In the genomic region with DNA sequence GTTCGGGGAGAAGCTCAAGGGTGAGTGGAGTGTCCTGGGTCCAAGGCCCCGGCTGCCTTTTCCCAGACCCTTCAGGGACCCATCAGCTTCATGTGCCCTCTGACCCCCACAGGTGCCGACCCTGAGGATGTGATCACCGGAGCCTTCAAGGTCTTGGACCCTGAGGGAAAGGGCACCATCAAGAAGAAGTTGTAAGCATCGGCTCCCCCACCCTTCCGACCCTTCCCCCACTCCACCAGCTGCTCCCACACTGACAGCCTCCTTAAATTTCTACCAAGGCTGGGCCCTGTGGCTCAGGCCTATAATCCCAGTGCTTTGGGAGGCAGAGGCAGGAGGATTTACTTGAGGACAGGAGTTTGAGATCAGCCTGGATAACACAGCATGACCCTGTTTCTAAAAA, we compare ENCODE assay signal across 11 cellular contexts. TPM values are rescaled to one million over a fixed set of nuclear protein-coding genes. Genes with fewer than 3 reads are reported as not detected.
DNase-seq lines count a peak whose midpoint lies in the region; ATAC-seq, FAIRE-seq and TF ChIP-seq lines count a peak whose summit lies in the region.
"Had no signal": no experiment of that assay in that cellular context is flagged by ENCODE, and none has a peak within 500 bp of the region (broad histone marks: within the 10 kb centered on the region; RNA-seq: fewer than 3 reads in every experiment).

No MANE protein-coding gene starts in this region.

- TF ChIP-seq POLR2A in HepG2 (IDR thresholded peaks at IDR 0.05; ENCODE audit: insufficient read depth in 1 of 2, low read depth in 2 of 2, low read length in 2 of 2), result no peak
- no peak for TF ChIP-seq POLR2A in stomach (IDR thresholded peaks at IDR 0.05)

- no peak for TF ChIP-seq RAD21 in HepG2 (CRISPR knock-in tag; IDR thresholded peaks at IDR 0.05)

- H3K4me1 Mint-ChIP-seq in activated CD4-positive, alpha-beta memory T cell treated with anti-CD3 and anti-CD28 coated beads for 36 hours (ENCODE audit: low read depth), result peaks cover 42% of the 10 kb centered on the region

- no peak overlapping the region for H3K4me3 Mint-ChIP-seq in activated CD4-positive, alpha-beta memory T cell treated with anti-CD3 and anti-CD28 coated beads for 36 hours

- no peak overlapping the region for H2AFZ ChIP-seq in HepG2 (ENCODE audit: low read length)

- POLR2A ChIA-PET in HEK293 (lab: Yijun Ruan, JAX) (interaction anchor here (1.0 to 3.2 kb wide), 2 partner anchors 19 to 33 kb away, joined by 3 to 19 read pairs; partner anchors contain the start of gene ZNF48), HepG2 (lab: Yijun Ruan, JAX) (interaction anchor here (0.8 kb wide), 1 partner anchor 20 kb away, joined by 3 read pairs; no protein-coding TSS in a partner anchor)
- POLR2A ChIA-PET in activated CD4-positive, alpha-beta memory T cell treated with anti-CD3 and anti-CD28 coated beads for 36 hours (lab: Charles Lee), result no interaction called here

- H3K36me3 Mint-ChIP-seq in activated CD4-positive, alpha-beta memory T cell treated with anti-CD3 and anti-CD28 coated beads for 36 hours, result peaks cover 24% of the 10 kb centered on the region

- H3K4me3 ChIP-seq in HEK293 (ENCODE audit: low read depth, low read length) (no peak overlapping the region), HepG2 (replicated peaks in 1 of 3; ENCODE audit: insufficient read depth in 1 of 3, low read depth in 2 of 3, low read length in 3 of 3) (peak overlapping the region in 1 of 3 experiments; percentile 97; a peak in 1 of 6 replicates), stomach (no peak overlapping the region)

- no peaks in the 10 kb centered on the region for H4K20me1 ChIP-seq in HepG2 (ENCODE audit: insufficient read depth, low read length)

- peaks cover 2% of the 10 kb centered on the region for H3K79me2 ChIP-seq in HepG2 (ENCODE audit: insufficient read depth, low read length)

- intact Hi-C loops in activated CD4-positive, alpha-beta memory T cell treated with anti-CD3 and anti-CD28 coated beads for 36 hours (cut with micrococcal nuclease), result loop anchor here (10.0 kb wide), 2 partner anchors 548 to 552 kb away; partner anchors contain the start of genes FBXL19 and MVP
- intact Hi-C loops in HepG2 (cut with micrococcal nuclease; ENCODE audit: unreplicated experiment) (no loop called here), stomach (cut with DNase I; ENCODE audit: low total_unique reads) (no loop called here)

- 89% methylated on average over 4 of the region's 6 CpGs for WGBS in HepG2 (ENCODE audit: low lambda C conversion rate)
- WGBS in stomach, 5 donors, result 87 to 94% (median 89%) methylated on average over 6 of the region's 6 CpGs

- H3K27ac ChIP-seq in HEK293 (ENCODE audit: extremely low read depth, low read depth, low read length) (peak overlapping the region; percentile 28), HepG2 (ENCODE audit: extremely low read length, insufficient read depth, low read length) (no peak overlapping the region), stomach (peak overlapping the region in 4 of 5 donors; percentile 98 to 100 (median 98))

- no peak for DNase-seq in activated CD4-positive, alpha-beta memory T cell treated with anti-CD3 and anti-CD28 coated beads for 36 hours
- no peak for DNase-seq in HepG2 (ENCODE audit: low spot score)
- no peak for DNase-seq in stomach
- no peak for DNase-seq in D341Med (ENCODE audit: low spot score)
- no peak for DNase-seq in anterior cingulate cortex (lab: John Stamatoyannopoulos, UW)
- DNase-seq in NCI-H2171 treated with DMSO at 0.1 percent for 48 hours (lab: John Stamatoyannopoulos, UW), result no peak
- DNase-seq: activated CD8-positive, alpha-beta memory T cell treated with anti-CD3 and anti-CD28 coated beads, Interleukin-2, amount 50 U/mL, for 48 hours; effector CD8-positive, alpha-beta T cell; GF-D8 had no signal

- peak overlapping the region; percentile 96 for H3K27ac Mint-ChIP-seq in activated CD4-positive, alpha-beta memory T cell treated with anti-CD3 and anti-CD28 coated beads for 36 hours

- no peaks in the 10 kb centered on the region for H3K27me3 ChIP-seq in HepG2 (ENCODE audit: control insufficient read depth in 1 of 2, insufficient read depth in 2 of 2, low read length in 2 of 2)
- no peaks in the 10 kb centered on the region for H3K27me3 ChIP-seq in stomach

- peak overlapping the region; percentile 97 for H3K4me2 ChIP-seq in HepG2 (ENCODE audit: low read depth, low read length)

- TF ChIP-seq EP300 in HepG2 (IDR thresholded peaks at IDR 0.05; ENCODE audit: low read depth in 2 of 2, low read length in 2 of 2) (no peak), HepG2 (CRISPR knock-in tag; IDR thresholded peaks at IDR 0.05; ENCODE audit: borderline replicate concordance) (no peak), stomach (IDR thresholded peaks at IDR 0.05) (no peak)

- H3K4me1 ChIP-seq in HEK293 (ENCODE audit: control insufficient read depth, insufficient read depth, low read length) (peaks cover 5% of the 10 kb centered on the region), HepG2 (ENCODE audit: insufficient read depth, low read length) (peaks cover 58% of the 10 kb centered on the region), stomach (peaks cover 21 to 36% (median 32%) of the 10 kb centered on the region in 4 donors)

- no peak for ATAC-seq in HepG2
- ATAC-seq: sciatic nerve had no signal

- CTCF ChIA-PET in HEK293 (lab: Yijun Ruan, JAX) (interaction anchor here (0.6 kb wide), 1 partner anchor 36 kb away, joined by 3 read pairs; no protein-coding TSS in a partner anchor), HepG2 (lab: Yijun Ruan, JAX; ENCODE audit: low intra/inter-chr PET ratio, low total read pairs) (no interaction called here)
- CTCF ChIA-PET in activated CD4-positive, alpha-beta memory T cell treated with anti-CD3 and anti-CD28 coated beads for 36 hours (lab: Charles Lee), result no interaction called here

- H3K9me3 ChIP-seq in HEK293 (ENCODE audit: control insufficient read depth, insufficient read depth, low read depth, low read length), result no peaks in the 10 kb centered on the region
- no peaks in the 10 kb centered on the region for H3K9me3 ChIP-seq in HepG2 (ENCODE audit: low read length)
- H3K9me3 ChIP-seq in stomach, result no peaks in the 10 kb centered on the region

- no peaks in the 10 kb centered on the region for H3K9me3 Mint-ChIP-seq in activated CD4-positive, alpha-beta memory T cell treated with anti-CD3 and anti-CD28 coated beads for 36 hours

- TF ChIP-seq CTCF in HEK293 (tag by site-specific recombination; IDR thresholded peaks at IDR 0.05) (no peak), HepG2 (CRISPR knock-in tag; IDR thresholded peaks at IDR 0.05) (no peak), stomach (IDR thresholded peaks at IDR 0.05) (no peak)

- no TSS peak for BruUV-seq in HepG2 (replicated peaks; lab: Mats Ljungman, UMichigan)

- no peak overlapping the region for H3K9ac ChIP-seq in HepG2 (ENCODE audit: insufficient read depth, low read depth, low read length)

- no peaks in the 10 kb centered on the region for H3K27me3 Mint-ChIP-seq in activated CD4-positive, alpha-beta memory T cell treated with anti-CD3 and anti-CD28 coated beads for 36 hours

- in situ Hi-C loops in HepG2 (cut with HindIII; ENCODE audit: extremely low pct_ligation_motif_present, low pct_unique_long_range_greater_than_20kb), result no loop called here

- H3K36me3 ChIP-seq in HEK293 (ENCODE audit: control insufficient read depth in 2 of 2, insufficient read depth in 1 of 2, low read length in 2 of 2) (peaks cover 0 to 8% of the 10 kb centered on the region in 2 experiments; a peak in 1 of 3 replicates), HepG2 (replicated peaks in 1 of 2; ENCODE audit: control insufficient read depth in 1 of 2, insufficient read depth in 2 of 2, low read length in 2 of 2) (no peaks in the 10 kb centered on the region), stomach (no peaks in the 10 kb centered on the region)

- peak; percentile 4 for FAIRE-seq in HepG2 (lab: Jason Lieb, UNC)

RNA-seq across cellular contexts. Expression of gene MYL11, which starts 1.9 kb away (rescaled TPM):
- total RNA-seq in activated CD4-positive, alpha-beta memory T cell treated with anti-CD3 and anti-CD28 coated beads for 36 hours, result 1 to 10 TPM in 1 of 2 experiments, under 1 TPM in 1; 0.83 to 1.6 TPM
- total RNA-seq in HepG2 (2016; rRNA removed; fragmentation: Illumina TruSeq; extraction: Trizol), result not detected in 2 replicates
- not detected in 2 replicates for total RNA-seq in HepG2 (2016; cell fraction: cytosol; rRNA removed; fragmentation: Illumina TruSeq; extraction: Trizol; ENCODE audit: low read depth)
- not detected in 2 replicates for total RNA-seq in HepG2 (2016; cell fraction: insoluble cytoplasmic fraction; rRNA removed; fragmentation: Illumina TruSeq; extraction: Trizol)
- 0.62 TPM in 1 of 2 replicates, not detected in the other for total RNA-seq in HepG2 (2016; cell fraction: membrane; rRNA removed; fragmentation: Illumina TruSeq; extraction: Trizol)
- total RNA-seq in HepG2 (2016; cell fraction: nucleus; rRNA removed; fragmentation: Illumina TruSeq; extraction: Trizol), result not detected in 2 replicates
- polyA plus RNA-seq in HepG2 (2011; rRNA removed), result not detected in 2 replicates
- polyA plus RNA-seq in HepG2 (2011; cell fraction: cytosol; rRNA removed), result not detected in 2 replicates
- polyA plus RNA-seq in HepG2 (2011; cell fraction: nucleus; rRNA removed), result not detected in 2 replicates
- not detected in 2 replicates for polyA plus RNA-seq in HepG2 (2012)
- polyA plus RNA-seq in HepG2 (2016; cell fraction: cytosol; fragmentation: Illumina TruSeq; extraction: Trizol; ENCODE audit: low read depth), result 0.72 and 1.3 TPM in 2 replicates
- not detected in 2 replicates for polyA plus RNA-seq in HepG2 (2016; cell fraction: insoluble cytoplasmic fraction; fragmentation: Illumina TruSeq; extraction: Trizol; ENCODE audit: low read depth)
- polyA plus RNA-seq in HepG2 (2016; cell fraction: membrane; fragmentation: Illumina TruSeq; extraction: Trizol; ENCODE audit: low read depth), result 0.87 TPM in 1 of 2 replicates, not detected in the other
- polyA plus RNA-seq in HepG2 (2016; cell fraction: nucleus; fragmentation: Illumina TruSeq; extraction: Trizol; ENCODE audit: insufficient read depth, low read depth), result not detected in 2 replicates
- polyA minus RNA-seq in HepG2 (2011; rRNA and poly(A)+ RNA removed; ENCODE audit: low replicate concordance), result not detected in 2 replicates
- polyA minus RNA-seq in HepG2 (2011; cell fraction: cytosol; rRNA and poly(A)+ RNA removed), result not detected in 2 replicates
- polyA minus RNA-seq in HepG2 (2011; cell fraction: nucleus; rRNA and poly(A)+ RNA removed), result not detected in 2 replicates
- total RNA-seq in stomach, result not detected
- polyA plus RNA-seq in stomach, result 1 to 10 TPM in 2 of 3 donors, not detected in 1; 1.6 to 4.7 TPM
- total RNA-seq: sciatic nerve had no signal

RNA-seq across cellular contexts. Expression of gene SEPTIN1, which starts 5.9 kb away (rescaled TPM):
- total RNA-seq in activated CD4-positive, alpha-beta memory T cell treated with anti-CD3 and anti-CD28 coated beads for 36 hours, result 100 to 1,000 TPM; 199 to 202 TPM
- total RNA-seq in HepG2 (2016; rRNA removed; fragmentation: Illumina TruSeq; extraction: Trizol) (0.18 and 0.27 TPM in 2 replicates), stomach (1 to 10 TPM in 3 of 5 donors, under 1 TPM in 1, not detected in 1; 0.72 to 6.2 (median 3.9) TPM)
- total RNA-seq in HepG2 (2016; cell fraction: cytosol; rRNA removed; fragmentation: Illumina TruSeq; extraction: Trizol; ENCODE audit: low read depth), result 0.18 and 0.51 TPM in 2 replicates
- total RNA-seq in HepG2 (2016; cell fraction: insoluble cytoplasmic fraction; rRNA removed; fragmentation: Illumina TruSeq; extraction: Trizol), result 0.17 and 0.18 TPM in 2 replicates
- total RNA-seq in HepG2 (2016; cell fraction: membrane; rRNA removed; fragmentation: Illumina TruSeq; extraction: Trizol), result 0.28 and 0.68 TPM in 2 replicates
- total RNA-seq in HepG2 (2016; cell fraction: nucleus; rRNA removed; fragmentation: Illumina TruSeq; extraction: Trizol), result not detected in 2 replicates
- polyA plus RNA-seq in HepG2 (2011; rRNA removed) (0.67 and 0.94 TPM in 2 replicates), stomach (10 to 100 TPM in 1 of 3 donors, 1 to 10 TPM in 2; 5.2 to 10.5 (median 7.0) TPM)
- 0.56 and 0.76 TPM in 2 replicates for polyA plus RNA-seq in HepG2 (2011; cell fraction: cytosol; rRNA removed)
- polyA plus RNA-seq in HepG2 (2011; cell fraction: nucleus; rRNA removed), result 1.0 and 1.3 TPM in 2 replicates
- 1.1 and 1.7 TPM in 2 replicates for polyA plus RNA-seq in HepG2 (2012)
- polyA plus RNA-seq in HepG2 (2016; cell fraction: cytosol; fragmentation: Illumina TruSeq; extraction: Trizol; ENCODE audit: low read depth), result 4.2 and 4.6 TPM in 2 replicates
- polyA plus RNA-seq in HepG2 (2016; cell fraction: insoluble cytoplasmic fraction; fragmentation: Illumina TruSeq; extraction: Trizol; ENCODE audit: low read depth), result 0.76 and 0.85 TPM in 2 replicates
- polyA plus RNA-seq in HepG2 (2016; cell fraction: membrane; fragmentation: Illumina TruSeq; extraction: Trizol; ENCODE audit: low read depth), result 3.3 and 3.8 TPM in 2 replicates
- polyA plus RNA-seq in HepG2 (2016; cell fraction: nucleus; fragmentation: Illumina TruSeq; extraction: Trizol; ENCODE audit: insufficient read depth, low read depth), result 0.65 and 1.1 TPM in 2 replicates
- 0.24 TPM in 1 of 2 replicates, not detected in the other for polyA minus RNA-seq in HepG2 (2011; rRNA and poly(A)+ RNA removed; ENCODE audit: low replicate concordance)
- not detected in 2 replicates for polyA minus RNA-seq in HepG2 (2011; cell fraction: cytosol; rRNA and poly(A)+ RNA removed)
- polyA minus RNA-seq in HepG2 (2011; cell fraction: nucleus; rRNA and poly(A)+ RNA removed), result 0.13 TPM in 1 of 2 replicates, not detected in the other

RNA-seq across cellular contexts. Expression of gene TBC1D10B, which starts 6.2 kb away (rescaled TPM):
- total RNA-seq in activated CD4-positive, alpha-beta memory T cell treated with anti-CD3 and anti-CD28 coated beads for 36 hours, result 10 to 100 TPM; 54.7 to 54.8 TPM
- total RNA-seq in HepG2 (2016; rRNA removed; fragmentation: Illumina TruSeq; extraction: Trizol), result 20.8 and 24.8 TPM in 2 replicates
- total RNA-seq in HepG2 (2016; cell fraction: cytosol; rRNA removed; fragmentation: Illumina TruSeq; extraction: Trizol; ENCODE audit: low read depth), result 8.6 and 8.9 TPM in 2 replicates
- total RNA-seq in HepG2 (2016; cell fraction: insoluble cytoplasmic fraction; rRNA removed; fragmentation: Illumina TruSeq; extraction: Trizol), result 16.6 and 24.3 TPM in 2 replicates
- total RNA-seq in HepG2 (2016; cell fraction: membrane; rRNA removed; fragmentation: Illumina TruSeq; extraction: Trizol), result 26.7 and 28.1 TPM in 2 replicates
- 15.5 and 19.2 TPM in 2 replicates for total RNA-seq in HepG2 (2016; cell fraction: nucleus; rRNA removed; fragmentation: Illumina TruSeq; extraction: Trizol)
- 15.7 and 16.4 TPM in 2 replicates for polyA plus RNA-seq in HepG2 (2011; rRNA removed)
- 18.9 and 22.7 TPM in 2 replicates for polyA plus RNA-seq in HepG2 (2011; cell fraction: cytosol; rRNA removed)
- polyA plus RNA-seq in HepG2 (2011; cell fraction: nucleus; rRNA removed), result 33.2 and 34.9 TPM in 2 replicates
- 25.6 and 28.2 TPM in 2 replicates for polyA plus RNA-seq in HepG2 (2012)
- 8.5 and 9.1 TPM in 2 replicates for polyA plus RNA-seq in HepG2 (2016; cell fraction: cytosol; fragmentation: Illumina TruSeq; extraction: Trizol; ENCODE audit: low read depth)
- polyA plus RNA-seq in HepG2 (2016; cell fraction: insoluble cytoplasmic fraction; fragmentation: Illumina TruSeq; extraction: Trizol; ENCODE audit: low read depth), result 22.6 and 31.2 TPM in 2 replicates
- polyA plus RNA-seq in HepG2 (2016; cell fraction: membrane; fragmentation: Illumina TruSeq; extraction: Trizol; ENCODE audit: low read depth), result 21.4 and 25.0 TPM in 2 replicates
- 36.3 and 37.8 TPM in 2 replicates for polyA plus RNA-seq in HepG2 (2016; cell fraction: nucleus; fragmentation: Illumina TruSeq; extraction: Trizol; ENCODE audit: insufficient read depth, low read depth)
- polyA minus RNA-seq in HepG2 (2011; rRNA and poly(A)+ RNA removed; ENCODE audit: low replicate concordance), result 31.9 and 51.8 TPM in 2 replicates
- polyA minus RNA-seq in HepG2 (2011; cell fraction: cytosol; rRNA and poly(A)+ RNA removed), result 20.0 and 23.4 TPM in 2 replicates
- 15.0 and 15.1 TPM in 2 replicates for polyA minus RNA-seq in HepG2 (2011; cell fraction: nucleus; rRNA and poly(A)+ RNA removed)
- 10 to 100 TPM; 25.1 to 89.2 (median 33.2) TPM for total RNA-seq in stomach
- polyA plus RNA-seq in stomach, result 10 to 100 TPM; 20.5 to 25.0 (median 22.0) TPM

RNA-seq across cellular contexts. Expression of gene ZNF48, which starts 18.7 kb away (rescaled TPM):
- total RNA-seq in activated CD4-positive, alpha-beta memory T cell treated with anti-CD3 and anti-CD28 coated beads for 36 hours, result 10 to 100 TPM; 13.1 to 13.6 TPM
- total RNA-seq in HepG2 (2016; rRNA removed; fragmentation: Illumina TruSeq; extraction: Trizol) (10.9 and 12.3 TPM in 2 replicates), stomach (10 to 100 TPM in 1 of 5 donors, 1 to 10 TPM in 4; 4.0 to 33.6 (median 5.4) TPM)
- total RNA-seq in HepG2 (2016; cell fraction: cytosol; rRNA removed; fragmentation: Illumina TruSeq; extraction: Trizol; ENCODE audit: low read depth), result 2.3 and 2.9 TPM in 2 replicates
- 10.9 and 12.6 TPM in 2 replicates for total RNA-seq in HepG2 (2016; cell fraction: insoluble cytoplasmic fraction; rRNA removed; fragmentation: Illumina TruSeq; extraction: Trizol)
- total RNA-seq in HepG2 (2016; cell fraction: membrane; rRNA removed; fragmentation: Illumina TruSeq; extraction: Trizol), result 8.8 and 8.9 TPM in 2 replicates
- total RNA-seq in HepG2 (2016; cell fraction: nucleus; rRNA removed; fragmentation: Illumina TruSeq; extraction: Trizol), result 5.4 and 7.9 TPM in 2 replicates
- polyA plus RNA-seq in HepG2 (2011; rRNA removed) (9.9 and 11.7 TPM in 2 replicates), stomach (1 to 10 TPM; 3.9 to 5.5 (median 4.6) TPM)
- 7.8 and 10.1 TPM in 2 replicates for polyA plus RNA-seq in HepG2 (2011; cell fraction: cytosol; rRNA removed)
- 9.4 and 11.4 TPM in 2 replicates for polyA plus RNA-seq in HepG2 (2011; cell fraction: nucleus; rRNA removed)
- polyA plus RNA-seq in HepG2 (2012), result 7.7 and 10.5 TPM in 2 replicates
- 2.1 and 2.6 TPM in 2 replicates for polyA plus RNA-seq in HepG2 (2016; cell fraction: cytosol; fragmentation: Illumina TruSeq; extraction: Trizol; ENCODE audit: low read depth)
- polyA plus RNA-seq in HepG2 (2016; cell fraction: insoluble cytoplasmic fraction; fragmentation: Illumina TruSeq; extraction: Trizol; ENCODE audit: low read depth), result 11.0 and 11.9 TPM in 2 replicates
- polyA plus RNA-seq in HepG2 (2016; cell fraction: membrane; fragmentation: Illumina TruSeq; extraction: Trizol; ENCODE audit: low read depth), result 5.4 and 6.0 TPM in 2 replicates
- 11.3 and 12.2 TPM in 2 replicates for polyA plus RNA-seq in HepG2 (2016; cell fraction: nucleus; fragmentation: Illumina TruSeq; extraction: Trizol; ENCODE audit: insufficient read depth, low read depth)
- polyA minus RNA-seq in HepG2 (2011; rRNA and poly(A)+ RNA removed; ENCODE audit: low replicate concordance), result 7.6 and 12.0 TPM in 2 replicates
- polyA minus RNA-seq in HepG2 (2011; cell fraction: cytosol; rRNA and poly(A)+ RNA removed), result 4.8 and 5.3 TPM in 2 replicates
- 4.1 and 5.0 TPM in 2 replicates for polyA minus RNA-seq in HepG2 (2011; cell fraction: nucleus; rRNA and poly(A)+ RNA removed)

RNA-seq across cellular contexts. Expression of gene CD2BP2, which starts 21.4 kb away (rescaled TPM):
- total RNA-seq in activated CD4-positive, alpha-beta memory T cell treated with anti-CD3 and anti-CD28 coated beads for 36 hours, result 10 to 100 TPM; 60.7 to 61.4 TPM
- total RNA-seq in HepG2 (2016; rRNA removed; fragmentation: Illumina TruSeq; extraction: Trizol) (54.6 and 69.9 TPM in 2 replicates), stomach (10 to 100 TPM in 4 of 5 donors, 1 to 10 TPM in 1; 8.8 to 30.8 (median 18.3) TPM)
- total RNA-seq in HepG2 (2016; cell fraction: cytosol; rRNA removed; fragmentation: Illumina TruSeq; extraction: Trizol; ENCODE audit: low read depth), result 7.2 and 8.0 TPM in 2 replicates
- 57.2 and 72.6 TPM in 2 replicates for total RNA-seq in HepG2 (2016; cell fraction: insoluble cytoplasmic fraction; rRNA removed; fragmentation: Illumina TruSeq; extraction: Trizol)
- total RNA-seq in HepG2 (2016; cell fraction: membrane; rRNA removed; fragmentation: Illumina TruSeq; extraction: Trizol), result 18.8 and 20.2 TPM in 2 replicates
- total RNA-seq in HepG2 (2016; cell fraction: nucleus; rRNA removed; fragmentation: Illumina TruSeq; extraction: Trizol), result 24.2 and 28.9 TPM in 2 replicates
- polyA plus RNA-seq in HepG2 (2011; rRNA removed) (24.9 and 27.3 TPM in 2 replicates), stomach (10 to 100 TPM; 37.1 to 45.2 (median 41.4) TPM)
- 26.5 and 26.7 TPM in 2 replicates for polyA plus RNA-seq in HepG2 (2011; cell fraction: cytosol; rRNA removed)
- 52.6 and 55.8 TPM in 2 replicates for polyA plus RNA-seq in HepG2 (2011; cell fraction: nucleus; rRNA removed)
- polyA plus RNA-seq in HepG2 (2012), result 25.0 and 28.0 TPM in 2 replicates
- polyA plus RNA-seq in HepG2 (2016; cell fraction: cytosol; fragmentation: Illumina TruSeq; extraction: Trizol; ENCODE audit: low read depth), result 8.5 and 10.2 TPM in 2 replicates
- polyA plus RNA-seq in HepG2 (2016; cell fraction: insoluble cytoplasmic fraction; fragmentation: Illumina TruSeq; extraction: Trizol; ENCODE audit: low read depth), result 76.1 and 78.5 TPM in 2 replicates
- 16.5 and 17.6 TPM in 2 replicates for polyA plus RNA-seq in HepG2 (2016; cell fraction: membrane; fragmentation: Illumina TruSeq; extraction: Trizol; ENCODE audit: low read depth)
- polyA plus RNA-seq in HepG2 (2016; cell fraction: nucleus; fragmentation: Illumina TruSeq; extraction: Trizol; ENCODE audit: insufficient read depth, low read depth), result 49.1 and 51.4 TPM in 2 replicates
- polyA minus RNA-seq in HepG2 (2011; rRNA and poly(A)+ RNA removed; ENCODE audit: low replicate concordance), result 21.5 and 32.4 TPM in 2 replicates
- 8.9 and 11.3 TPM in 2 replicates for polyA minus RNA-seq in HepG2 (2011; cell fraction: cytosol; rRNA and poly(A)+ RNA removed)
- 14.0 and 20.5 TPM in 2 replicates for polyA minus RNA-seq in HepG2 (2011; cell fraction: nucleus; rRNA and poly(A)+ RNA removed)

Comparison
In these comparisons a context has a peak if more than half of its experiments do, and no peak if none do; other contexts are left out.
1. RNA of gene SEPTIN1, which starts 5.9 kb away (total RNA-seq): 199 to 202 TPM in activated CD4-positive, alpha-beta memory T cell treated with anti-CD3 and anti-CD28 coated beads for 36 hours; 0.72 to 6.2 TPM in stomach and 0.17 to 0.68 TPM in HepG2; every median in the first group is over 10 times any median in the second.